Comparison of ENCODE assay signal across 1 cellular context in the genomic region with DNA sequence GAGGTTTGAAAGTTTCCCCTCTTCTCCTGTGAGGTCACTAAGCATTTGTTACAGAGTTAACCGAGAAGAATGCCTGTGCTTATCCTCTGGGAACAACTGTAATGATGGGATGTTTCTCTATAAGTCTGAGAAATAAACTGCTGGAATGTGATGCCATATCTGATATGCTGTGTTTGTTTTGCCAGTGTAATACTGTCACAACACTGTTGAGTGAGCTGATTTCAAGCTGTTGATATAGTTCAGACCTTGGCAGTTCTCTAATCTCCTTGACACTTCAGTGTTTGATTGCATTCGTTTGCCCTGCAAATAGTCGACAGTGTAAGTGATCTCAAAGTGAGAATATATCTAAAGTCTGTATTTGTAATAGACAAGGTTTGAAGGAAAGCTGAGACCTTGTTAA.
TF ChIP-seq lines count a peak whose summit lies in the region.

No MANE protein-coding gene starts in this region.

TF ChIP-seq in HEK293, 187 proteins besides CTCF, POLR2A, EP300 and RAD21 (continued from another document):
- TF ChIP-seq, protein P1, sequence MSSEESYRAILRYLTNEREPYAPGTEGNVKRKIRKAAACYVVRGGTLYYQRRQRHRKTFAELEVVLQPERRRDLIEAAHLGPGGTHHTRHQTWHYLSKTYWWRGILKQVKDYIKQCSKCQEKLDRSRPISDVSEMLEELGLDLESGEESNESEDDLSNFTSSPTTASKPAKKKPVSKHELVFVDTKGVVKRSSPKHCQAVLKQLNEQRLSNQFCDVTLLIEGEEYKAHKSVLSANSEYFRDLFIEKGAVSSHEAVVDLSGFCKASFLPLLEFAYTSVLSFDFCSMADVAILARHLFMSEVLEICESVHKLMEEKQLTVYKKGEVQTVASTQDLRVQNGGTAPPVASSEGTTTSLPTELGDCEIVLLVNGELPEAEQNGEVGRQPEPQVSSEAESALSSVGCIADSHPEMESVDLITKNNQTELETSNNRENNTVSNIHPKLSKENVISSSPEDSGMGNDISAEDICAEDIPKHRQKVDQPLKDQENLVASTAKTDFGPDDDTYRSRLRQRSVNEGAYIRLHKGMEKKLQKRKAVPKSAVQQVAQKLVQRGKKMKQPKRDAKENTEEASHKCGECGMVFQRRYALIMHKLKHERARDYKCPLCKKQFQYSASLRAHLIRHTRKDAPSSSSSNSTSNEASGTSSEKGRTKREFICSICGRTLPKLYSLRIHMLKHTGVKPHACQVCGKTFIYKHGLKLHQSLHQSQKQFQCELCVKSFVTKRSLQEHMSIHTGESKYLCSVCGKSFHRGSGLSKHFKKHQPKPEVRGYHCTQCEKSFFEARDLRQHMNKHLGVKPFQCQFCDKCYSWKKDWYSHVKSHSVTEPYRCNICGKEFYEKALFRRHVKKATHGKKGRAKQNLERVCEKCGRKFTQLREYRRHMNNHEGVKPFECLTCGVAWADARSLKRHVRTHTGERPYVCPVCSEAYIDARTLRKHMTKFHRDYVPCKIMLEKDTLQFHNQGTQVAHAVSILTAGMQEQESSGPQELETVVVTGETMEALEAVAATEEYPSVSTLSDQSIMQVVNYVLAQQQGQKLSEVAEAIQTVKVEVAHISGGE (tag by site-specific recombination; conservative IDR thresholded peaks at IDR 0.05; ENCODE audit: low read depth), result no peak
- TF ChIP-seq, protein P2, sequence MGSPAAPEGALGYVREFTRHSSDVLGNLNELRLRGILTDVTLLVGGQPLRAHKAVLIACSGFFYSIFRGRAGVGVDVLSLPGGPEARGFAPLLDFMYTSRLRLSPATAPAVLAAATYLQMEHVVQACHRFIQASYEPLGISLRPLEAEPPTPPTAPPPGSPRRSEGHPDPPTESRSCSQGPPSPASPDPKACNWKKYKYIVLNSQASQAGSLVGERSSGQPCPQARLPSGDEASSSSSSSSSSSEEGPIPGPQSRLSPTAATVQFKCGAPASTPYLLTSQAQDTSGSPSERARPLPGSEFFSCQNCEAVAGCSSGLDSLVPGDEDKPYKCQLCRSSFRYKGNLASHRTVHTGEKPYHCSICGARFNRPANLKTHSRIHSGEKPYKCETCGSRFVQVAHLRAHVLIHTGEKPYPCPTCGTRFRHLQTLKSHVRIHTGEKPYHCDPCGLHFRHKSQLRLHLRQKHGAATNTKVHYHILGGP (tag by site-specific recombination; IDR thresholded peaks at IDR 0.05), result no peak
- TF ChIP-seq, protein P3, sequence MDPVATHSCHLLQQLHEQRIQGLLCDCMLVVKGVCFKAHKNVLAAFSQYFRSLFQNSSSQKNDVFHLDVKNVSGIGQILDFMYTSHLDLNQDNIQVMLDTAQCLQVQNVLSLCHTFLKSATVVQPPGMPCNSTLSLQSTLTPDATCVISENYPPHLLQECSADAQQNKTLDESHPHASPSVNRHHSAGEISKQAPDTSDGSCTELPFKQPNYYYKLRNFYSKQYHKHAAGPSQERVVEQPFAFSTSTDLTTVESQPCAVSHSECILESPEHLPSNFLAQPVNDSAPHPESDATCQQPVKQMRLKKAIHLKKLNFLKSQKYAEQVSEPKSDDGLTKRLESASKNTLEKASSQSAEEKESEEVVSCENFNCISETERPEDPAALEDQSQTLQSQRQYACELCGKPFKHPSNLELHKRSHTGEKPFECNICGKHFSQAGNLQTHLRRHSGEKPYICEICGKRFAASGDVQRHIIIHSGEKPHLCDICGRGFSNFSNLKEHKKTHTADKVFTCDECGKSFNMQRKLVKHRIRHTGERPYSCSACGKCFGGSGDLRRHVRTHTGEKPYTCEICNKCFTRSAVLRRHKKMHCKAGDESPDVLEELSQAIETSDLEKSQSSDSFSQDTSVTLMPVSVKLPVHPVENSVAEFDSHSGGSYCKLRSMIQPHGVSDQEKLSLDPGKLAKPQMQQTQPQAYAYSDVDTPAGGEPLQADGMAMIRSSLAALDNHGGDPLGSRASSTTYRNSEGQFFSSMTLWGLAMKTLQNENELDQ (tag by site-specific recombination; IDR thresholded peaks at IDR 0.05; ENCODE audit: low read depth), result 0 out of 2 replicates have a peak, but pooled peaks have one; percentile 51
- no peak for TF ChIP-seq ZNF155 (tag by site-specific recombination; IDR thresholded peaks at IDR 0.05)
- TF ChIP-seq, protein P4, sequence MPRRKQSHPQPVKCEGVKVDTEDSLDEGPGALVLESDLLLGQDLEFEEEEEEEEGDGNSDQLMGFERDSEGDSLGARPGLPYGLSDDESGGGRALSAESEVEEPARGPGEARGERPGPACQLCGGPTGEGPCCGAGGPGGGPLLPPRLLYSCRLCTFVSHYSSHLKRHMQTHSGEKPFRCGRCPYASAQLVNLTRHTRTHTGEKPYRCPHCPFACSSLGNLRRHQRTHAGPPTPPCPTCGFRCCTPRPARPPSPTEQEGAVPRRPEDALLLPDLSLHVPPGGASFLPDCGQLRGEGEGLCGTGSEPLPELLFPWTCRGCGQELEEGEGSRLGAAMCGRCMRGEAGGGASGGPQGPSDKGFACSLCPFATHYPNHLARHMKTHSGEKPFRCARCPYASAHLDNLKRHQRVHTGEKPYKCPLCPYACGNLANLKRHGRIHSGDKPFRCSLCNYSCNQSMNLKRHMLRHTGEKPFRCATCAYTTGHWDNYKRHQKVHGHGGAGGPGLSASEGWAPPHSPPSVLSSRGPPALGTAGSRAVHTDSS (tag by site-specific recombination; IDR thresholded peaks at IDR 0.05), result peak; percentile 67
- TF ChIP-seq ZNF423 (tag by site-specific recombination; IDR thresholded peaks at IDR 0.05), result no peak
- TF ChIP-seq ZNF677 (tag by site-specific recombination; IDR thresholded peaks at IDR 0.05), result no peak
- TF ChIP-seq, protein P5, sequence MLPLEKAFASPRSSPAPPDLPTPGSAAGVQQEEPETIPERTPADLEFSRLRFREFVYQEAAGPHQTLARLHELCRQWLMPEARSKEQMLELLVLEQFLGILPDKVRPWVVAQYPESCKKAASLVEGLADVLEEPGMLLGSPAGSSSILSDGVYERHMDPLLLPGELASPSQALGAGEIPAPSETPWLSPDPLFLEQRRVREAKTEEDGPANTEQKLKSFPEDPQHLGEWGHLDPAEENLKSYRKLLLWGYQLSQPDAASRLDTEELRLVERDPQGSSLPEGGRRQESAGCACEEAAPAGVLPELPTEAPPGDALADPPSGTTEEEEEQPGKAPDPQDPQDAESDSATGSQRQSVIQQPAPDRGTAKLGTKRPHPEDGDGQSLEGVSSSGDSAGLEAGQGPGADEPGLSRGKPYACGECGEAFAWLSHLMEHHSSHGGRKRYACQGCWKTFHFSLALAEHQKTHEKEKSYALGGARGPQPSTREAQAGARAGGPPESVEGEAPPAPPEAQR (tag by site-specific recombination; IDR thresholded peaks at IDR 0.05), result no peak
- no peak for TF ChIP-seq YY1 (tag by site-specific recombination; IDR thresholded peaks at IDR 0.05)
- TF ChIP-seq, protein P6, sequence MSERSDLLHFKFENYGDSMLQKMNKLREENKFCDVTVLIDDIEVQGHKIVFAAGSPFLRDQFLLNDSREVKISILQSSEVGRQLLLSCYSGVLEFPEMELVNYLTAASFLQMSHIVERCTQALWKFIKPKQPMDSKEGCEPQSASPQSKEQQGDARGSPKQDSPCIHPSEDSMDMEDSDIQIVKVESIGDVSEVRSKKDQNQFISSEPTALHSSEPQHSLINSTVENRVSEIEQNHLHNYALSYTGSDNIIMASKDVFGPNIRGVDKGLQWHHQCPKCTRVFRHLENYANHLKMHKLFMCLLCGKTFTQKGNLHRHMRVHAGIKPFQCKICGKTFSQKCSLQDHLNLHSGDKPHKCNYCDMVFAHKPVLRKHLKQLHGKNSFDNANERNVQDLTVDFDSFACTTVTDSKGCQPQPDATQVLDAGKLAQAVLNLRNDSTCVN (tag by site-specific recombination; optimal IDR thresholded peaks at IDR 0.05), result no peak
- TF ChIP-seq ZNF629 (tag by site-specific recombination; IDR thresholded peaks at IDR 0.05), result peak; percentile 87
- TF ChIP-seq, protein P7, sequence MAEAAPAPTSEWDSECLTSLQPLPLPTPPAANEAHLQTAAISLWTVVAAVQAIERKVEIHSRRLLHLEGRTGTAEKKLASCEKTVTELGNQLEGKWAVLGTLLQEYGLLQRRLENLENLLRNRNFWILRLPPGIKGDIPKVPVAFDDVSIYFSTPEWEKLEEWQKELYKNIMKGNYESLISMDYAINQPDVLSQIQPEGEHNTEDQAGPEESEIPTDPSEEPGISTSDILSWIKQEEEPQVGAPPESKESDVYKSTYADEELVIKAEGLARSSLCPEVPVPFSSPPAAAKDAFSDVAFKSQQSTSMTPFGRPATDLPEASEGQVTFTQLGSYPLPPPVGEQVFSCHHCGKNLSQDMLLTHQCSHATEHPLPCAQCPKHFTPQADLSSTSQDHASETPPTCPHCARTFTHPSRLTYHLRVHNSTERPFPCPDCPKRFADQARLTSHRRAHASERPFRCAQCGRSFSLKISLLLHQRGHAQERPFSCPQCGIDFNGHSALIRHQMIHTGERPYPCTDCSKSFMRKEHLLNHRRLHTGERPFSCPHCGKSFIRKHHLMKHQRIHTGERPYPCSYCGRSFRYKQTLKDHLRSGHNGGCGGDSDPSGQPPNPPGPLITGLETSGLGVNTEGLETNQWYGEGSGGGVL (tag by site-specific recombination; IDR thresholded peaks at IDR 0.05), result peak; percentile 57; the same call in 1 of the 2 replicates
- TF ChIP-seq ZNF600 (tag by site-specific recombination; IDR thresholded peaks at IDR 0.05), result peak; percentile 94
